ENCODE assay signal across 15 cellular contexts in the genomic region with DNA sequence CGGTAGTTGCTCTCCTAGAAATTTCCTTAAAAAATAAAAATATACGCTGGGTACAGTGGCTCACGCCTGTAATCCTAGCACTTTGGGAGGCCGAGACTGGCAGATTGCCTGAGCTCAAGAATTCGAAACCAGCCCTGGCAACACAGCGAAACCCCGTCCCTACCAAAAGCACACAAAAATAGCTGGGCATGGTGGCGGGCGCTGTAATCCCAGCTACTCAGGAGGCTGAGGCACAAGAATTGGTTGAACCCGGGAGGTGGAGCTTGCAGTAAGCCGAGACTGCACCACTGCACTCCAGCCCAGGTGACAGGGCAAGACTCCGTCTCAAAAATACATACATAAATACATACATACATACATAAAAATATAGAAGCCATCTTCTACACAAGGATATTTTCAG.
DNase-seq lines count a peak whose midpoint lies in the region; ATAC-seq and TF ChIP-seq lines count a peak whose summit lies in the region.
"Had no signal": no experiment of that assay in that cellular context is flagged by ENCODE, and none has a peak within 500 bp of the region (broad histone marks: within the 10 kb centered on the region; RNA-seq: fewer than 3 reads in every experiment).

No MANE protein-coding gene starts in this region.

- H3K4me1 ChIP-seq in parathyroid adenoma (no peaks in the 10 kb centered on the region), esophagus squamous epithelium (no peaks in the 10 kb centered on the region)
- H3K4me1 ChIP-seq: A549, BLaER1 had no signal

- no peaks in the 10 kb centered on the region for H3K36me3 ChIP-seq in parathyroid adenoma (ENCODE audit: control insufficient read depth, insufficient read depth, low read length)
- peaks cover 0 to 9% (median 0%) of the 10 kb centered on the region in 3 donors for H3K36me3 ChIP-seq in esophagus squamous epithelium

- peaks cover 24% of the 10 kb centered on the region for H3K9me3 Mint-ChIP-seq in activated CD8-positive, alpha-beta memory T cell treated with anti-CD3 and anti-CD28 coated beads, Interleukin-2, amount 10 ng/mL, durations not matched to agents 7 days and 5 days (ENCODE audit: low read depth)

- no peak for TF ChIP-seq POLR2A in esophagus squamous epithelium (IDR thresholded peaks at IDR 0.05)

- H3K4me3 ChIP-seq in parathyroid adenoma (ENCODE audit: low read depth, low read length) (no peak overlapping the region), esophagus squamous epithelium (no peak overlapping the region)
- H3K4me3 ChIP-seq: A549, BLaER1 had no signal

- WGBS in esophagus squamous epithelium, 2 donors = 91 to 98% methylated on average over 11 to 12 of the region's 12 CpGs

- H3K4me1 Mint-ChIP-seq in activated CD8-positive, alpha-beta memory T cell treated with anti-CD3 and anti-CD28 coated beads, Interleukin-2, amount 10 ng/mL, durations not matched to agents 7 days and 5 days = peaks cover 65% of the 10 kb centered on the region
- H3K4me1 Mint-ChIP-seq: CD14-positive monocyte, H9 had no signal

- CTCF ChIA-PET in activated CD8-positive, alpha-beta memory T cell treated with anti-CD3 and anti-CD28 coated beads, Interleukin-2, amount 10 ng/mL, durations not matched to agents 7 days and 5 days (lab: Charles Lee) = interaction anchor here (1.0 to 1.8 kb wide), 2 partner anchors 9 to 17 kb away, joined by 3 to 7 read pairs; no protein-coding TSS in a partner anchor

- H3K27ac Mint-ChIP-seq in activated CD8-positive, alpha-beta memory T cell treated with anti-CD3 and anti-CD28 coated beads, Interleukin-2, amount 10 ng/mL, durations not matched to agents 7 days and 5 days = peak overlapping the region; percentile 7
- H3K27ac Mint-ChIP-seq: CD14-positive monocyte, H9 had no signal

- TF ChIP-seq CTCF in parathyroid adenoma (IDR thresholded peaks at IDR 0.05) = no peak
- TF ChIP-seq CTCF in esophagus squamous epithelium (IDR thresholded peaks at IDR 0.05) = no peak

- peaks cover 66% of the 10 kb centered on the region for H3K36me3 Mint-ChIP-seq in activated CD8-positive, alpha-beta memory T cell treated with anti-CD3 and anti-CD28 coated beads, Interleukin-2, amount 10 ng/mL, durations not matched to agents 7 days and 5 days

- H3K9ac ChIP-seq in parathyroid adenoma = no peak overlapping the region
- H3K9ac ChIP-seq: BLaER1 had no signal

- no peaks in the 10 kb centered on the region for H3K79me2 ChIP-seq in parathyroid adenoma

- ATAC-seq in activated CD8-positive, alpha-beta memory T cell treated with anti-CD3 and anti-CD28 coated beads, Interleukin-2, amount 10 ng/mL, durations not matched to agents 7 days and 5 days = no peak
- no peak for ATAC-seq in GM21360 (IDR thresholded peaks at IDR 0.05; ENCODE audit: unreplicated experiment)
- ATAC-seq: A549 had no signal

- no peak overlapping the region for H2AFZ ChIP-seq in parathyroid adenoma

- no peak overlapping the region for H3K4me3 Mint-ChIP-seq in activated CD8-positive, alpha-beta memory T cell treated with anti-CD3 and anti-CD28 coated beads, Interleukin-2, amount 10 ng/mL, durations not matched to agents 7 days and 5 days
- H3K4me3 Mint-ChIP-seq: CD14-positive monocyte; CD4-positive, alpha-beta memory T cell; H9 had no signal

- intact Hi-C loops in esophagus squamous epithelium (cut with DNase I) = no loop called here

- no peaks in the 10 kb centered on the region for H3K27me3 Mint-ChIP-seq in activated CD8-positive, alpha-beta memory T cell treated with anti-CD3 and anti-CD28 coated beads, Interleukin-2, amount 10 ng/mL, durations not matched to agents 7 days and 5 days
- H3K27me3 Mint-ChIP-seq: CD4-positive, alpha-beta memory T cell had no signal

- no peaks in the 10 kb centered on the region for H3K9me3 ChIP-seq in parathyroid adenoma (ENCODE audit: control insufficient read depth, low read length)
- peaks cover 0 to 21% (median 0%) of the 10 kb centered on the region in 3 donors for H3K9me3 ChIP-seq in esophagus squamous epithelium

- H3K27ac ChIP-seq in parathyroid adenoma = peak overlapping the region; percentile 51
- no peak overlapping the region for H3K27ac ChIP-seq in esophagus squamous epithelium
- H3K27ac ChIP-seq: 22Rv1, A549, BLaER1 had no signal

- H3K4me2 ChIP-seq in parathyroid adenoma (ENCODE audit: low read length) = no peak overlapping the region
- H3K4me2 ChIP-seq: A549, BLaER1 had no signal

- H3K27me3 ChIP-seq in parathyroid adenoma (ENCODE audit: control insufficient read depth, insufficient read depth, low read length) (no peaks in the 10 kb centered on the region), esophagus squamous epithelium (no peaks in the 10 kb centered on the region)
- H3K27me3 ChIP-seq: BLaER1 had no signal

- DNase-seq in activated CD8-positive, alpha-beta memory T cell treated with anti-CD3 and anti-CD28 coated beads, Interleukin-2, amount 10 ng/mL, durations not matched to agents 7 days and 5 days = no peak
- no peak for DNase-seq in activated CD8-positive, alpha-beta memory T cell treated with anti-CD3 and anti-CD28 coated beads, Interleukin-2, amount 50 U/mL, for 4 hours
- DNase-seq in RPMI8226 (peak; percentile 73), esophagus squamous epithelium (lab: John Stamatoyannopoulos, UW) (no peak), AG20443 (ENCODE audit: low spot score) (no peak)
- DNase-seq: CD4-positive, alpha-beta memory T cell; DMS79 treated with DMSO at 0.1 percent for 48 hours; GF-D8; H9 had no signal
